Comparison of ENCODE assay signal across 22 cellular contexts in the genomic region with DNA sequence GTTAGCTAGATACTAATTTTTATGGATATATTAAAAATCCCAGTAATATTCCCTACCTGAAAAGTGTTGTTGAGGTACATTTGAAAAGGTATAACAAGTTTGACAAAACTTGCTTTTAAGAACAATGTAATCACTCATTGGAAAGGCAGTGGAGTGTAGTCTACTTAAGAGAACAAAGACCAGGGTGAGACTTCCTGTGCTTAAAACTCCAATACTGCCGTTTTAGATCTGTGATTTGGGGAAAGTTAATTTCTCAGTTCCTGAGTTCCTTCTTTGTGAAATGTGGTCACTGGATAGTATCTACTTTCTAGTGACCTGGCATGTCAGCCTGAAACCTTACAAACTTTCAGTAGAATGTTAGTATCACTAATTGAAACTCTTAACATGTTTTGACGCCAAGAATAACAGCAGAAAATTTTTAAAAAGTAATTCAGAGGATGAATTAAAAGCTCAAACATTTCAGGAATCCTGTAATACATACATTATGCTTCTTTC. TPM values are rescaled to one million over a fixed set of nuclear protein-coding genes. Genes with fewer than 3 reads are reported as not detected.
"Had no signal": no experiment of that assay in that cellular context is flagged by ENCODE, and none has a peak within 500 bp of the region (broad histone marks: within the 10 kb centered on the region; RNA-seq: fewer than 3 reads in every experiment).

No MANE protein-coding gene starts in this region.

- H3K36me3 ChIP-seq: gastrocnemius medialis, thyroid gland had no signal

- DNase-seq: activated CD4-positive, alpha-beta T cell treated with anti-CD3 and anti-CD28 coated beads, Interleukin-2, amount 50 U/mL, for 1 hour; caudate nucleus; gastrocnemius medialis; head of caudate nucleus; kidney glomerular epithelial cell; nucleus accumbens; posterior cingulate gyrus; retina; stimulated activated CD4-positive, alpha-beta T cell treated with anti-CD3 and anti-CD28 coated beads, Interleukin-12 subunit alpha, Interleukin-12 subunit beta, amount 100 ng/mL, for 4 hours; stimulated activated CD4-positive, alpha-beta T cell treated with anti-CD3 and anti-CD28 coated beads, Interleukin-1b, Interleukin-23, amount 100 ng/mL, for 48 hours; stimulated activated CD8-positive, alpha-beta memory T cell treated with anti-CD3 and anti-CD28 coated beads, Interleukin-4, amount 100 ng/mL, for 48 hours; stimulated activated naive CD4-positive, alpha-beta T cell; T-cell; T-helper 9 cell; thyroid gland had no signal

- H3K4me3 Mint-ChIP-seq: activated naive CD8-positive, alpha-beta T cell; activated T-helper 1 cell treated with anti-CD3 and anti-CD28 coated beads, Interleukin-12 subunit alpha, Interleukin-12 subunit beta, Interleukin-2, Interleukin-4 antibody, amounts not matched to agents 30 ng/mL and 10 ng/mL and 1 ng/mL, durations not matched to agents 14 hours and 24 hours and 36 hours; natural killer cell treated with Interleukin-12 subunit alpha and Interleukin-12 subunit beta and Interleukin-15 and Interleukin-18, amount 100 ng/mL, for 72 hours; T-cell had no signal

- H3K36me3 Mint-ChIP-seq: activated naive CD8-positive, alpha-beta T cell; natural killer cell treated with Interleukin-12 subunit alpha and Interleukin-12 subunit beta and Interleukin-15 and Interleukin-18, amount 100 ng/mL, for 72 hours; T-cell had no signal

- H3K27me3 Mint-ChIP-seq: activated naive CD8-positive, alpha-beta T cell; natural killer cell treated with Interleukin-12 subunit alpha and Interleukin-12 subunit beta and Interleukin-15 and Interleukin-18, amount 100 ng/mL, for 72 hours; T-cell had no signal

- H3K27ac ChIP-seq: coronary artery, gastrocnemius medialis had no signal

- H3K4me3 ChIP-seq: coronary artery, gastrocnemius medialis, thyroid gland had no signal

- H3K27ac Mint-ChIP-seq: activated naive CD8-positive, alpha-beta T cell; activated T-helper 1 cell treated with anti-CD3 and anti-CD28 coated beads, Interleukin-12 subunit alpha, Interleukin-12 subunit beta, Interleukin-2, Interleukin-4 antibody, amounts not matched to agents 30 ng/mL and 10 ng/mL and 1 ng/mL, durations not matched to agents 14 hours and 24 hours and 36 hours; natural killer cell treated with Interleukin-12 subunit alpha and Interleukin-12 subunit beta and Interleukin-15 and Interleukin-18, amount 100 ng/mL, for 72 hours; T-cell had no signal

- H3K4me1 ChIP-seq: gastrocnemius medialis had no signal

- H3K9me3 ChIP-seq: gastrocnemius medialis, thyroid gland had no signal

- H3K27me3 ChIP-seq: gastrocnemius medialis, thyroid gland had no signal

- ATAC-seq: activated CD4-positive, CD25-positive, alpha-beta regulatory T cell treated with anti-CD3 and anti-CD28 coated beads, Interleukin-2, amount 50 U/mL, for 24 hours; esophagus mucosa; gastrocnemius medialis; natural killer cell treated with Interleukin-12 subunit alpha and Interleukin-12 subunit beta and Interleukin-15 and Interleukin-18, amount 100 ng/mL, for 72 hours; T-cell had no signal

- H3K4me1 Mint-ChIP-seq: T-cell had no signal

RNA-seq across cellular contexts. Expression of a gene that starts 56.8 kb away (rescaled TPM):
- total RNA-seq: activated CD8-positive, alpha-beta memory T cell treated with anti-CD3 and anti-CD28 coated beads for 36 hours; activated T-helper 1 cell treated with anti-CD3 and anti-CD28 coated beads, Interleukin-12 subunit alpha, Interleukin-12 subunit beta, Interleukin-2, Interleukin-4 antibody, amounts not matched to agents 30 ng/mL and 10 ng/mL and 1 ng/mL, durations not matched to agents 14 hours and 24 hours and 36 hours; natural killer cell treated with Interleukin-12 subunit alpha and Interleukin-12 subunit beta and Interleukin-15 and Interleukin-18, amount 100 ng/mL, for 72 hours had no signal
